1 cellular context compared by ENCODE assay signal in the genomic region with DNA sequence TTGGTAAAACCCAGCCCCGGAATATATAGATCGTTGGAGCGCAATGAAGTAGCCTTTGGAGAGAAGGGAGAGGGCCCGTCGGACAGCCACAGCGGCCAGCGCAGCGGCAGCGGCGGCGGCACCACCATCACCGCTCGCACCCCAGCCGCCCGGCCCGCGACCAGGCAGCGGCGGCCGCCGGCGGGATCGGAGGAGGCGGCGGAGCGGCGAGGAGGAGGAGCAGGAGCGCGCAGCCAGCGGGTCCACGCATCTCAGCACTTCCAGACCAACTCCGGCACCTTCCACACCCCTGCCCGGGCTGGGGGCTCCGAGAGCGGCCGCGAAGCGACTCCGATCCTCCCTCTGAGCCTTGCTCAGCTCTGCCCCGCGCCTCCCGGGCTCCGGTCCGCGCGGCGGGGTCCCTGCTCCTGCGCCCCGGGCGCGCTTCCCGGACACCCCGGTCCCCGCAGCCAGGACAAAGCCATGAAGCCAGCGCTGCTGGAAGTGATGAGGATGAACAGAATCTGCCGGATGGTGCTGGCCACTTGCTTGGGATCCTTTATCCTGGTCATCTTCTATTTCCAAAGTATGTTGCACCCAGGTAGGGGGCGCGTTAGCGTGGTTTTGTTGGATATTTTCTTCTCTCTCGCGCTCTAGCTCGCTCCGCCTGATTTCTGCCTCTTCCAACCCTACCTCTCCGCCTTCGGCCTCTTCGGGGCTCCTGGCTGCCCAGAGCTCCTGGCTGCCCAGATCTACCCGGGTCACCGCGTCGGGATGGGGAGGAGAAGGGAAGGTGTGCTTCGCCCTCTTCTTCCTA.
TF ChIP-seq lines count a peak whose summit lies in the region.

No MANE protein-coding gene starts in this region.

TF ChIP-seq in H1, 55 proteins besides CTCF, POLR2A, EP300 and RAD21:
- no peak for TF ChIP-seq NANOG (IDR thresholded peaks at IDR 0.05; ENCODE audit: insufficient read depth, low read depth, low read length, poor library complexity, severe bottlenecking)
- TF ChIP-seq KDM1A (IDR thresholded peaks at IDR 0.05; ENCODE audit: borderline replicate concordance, low read length): no peak
- TF ChIP-seq NRF1 (IDR thresholded peaks at IDR 0.05; ENCODE audit: low read depth, low read length): no peak
- TF ChIP-seq EGR1 (IDR thresholded peaks at IDR 0.05; ENCODE audit: borderline replicate concordance, low read depth, low read length): no peak
- peak; percentile 21 for TF ChIP-seq CTBP2 (IDR thresholded peaks at IDR 0.05; ENCODE audit: borderline replicate concordance, insufficient read depth, insufficient read length, low read length)
- TF ChIP-seq RXRA (IDR thresholded peaks at IDR 0.05; ENCODE audit: insufficient read depth, low read depth, low read length): no peak
- TF ChIP-seq GTF2F1 (IDR thresholded peaks at IDR 0.05; ENCODE audit: borderline replicate concordance, low read depth, low read length): no peak
- TF ChIP-seq SAP30 (IDR thresholded peaks at IDR 0.05; ENCODE audit: insufficient read depth, insufficient replicate concordance, low read length): peak; percentile 53
- peak; percentile 84 for TF ChIP-seq TAF1 (IDR thresholded peaks at IDR 0.05; ENCODE audit: low read depth, low read length)
- no peak for TF ChIP-seq HDAC6 (IDR thresholded peaks at IDR 0.05; ENCODE audit: low read depth, low read length)
- TF ChIP-seq FOSL1 (IDR thresholded peaks at IDR 0.05; ENCODE audit: insufficient read depth, low read depth, low read length): no peak
- TF ChIP-seq POU5F1 (IDR thresholded peaks at IDR 0.05; ENCODE audit: low read depth, low read length): no peak
- no peak for TF ChIP-seq GABPA (IDR thresholded peaks at IDR 0.05; ENCODE audit: borderline replicate concordance, insufficient read depth, low read length)
- TF ChIP-seq KDM4A (IDR thresholded peaks at IDR 0.05; ENCODE audit: low read depth, low read length, severe bottlenecking): peak; percentile 89
- TF ChIP-seq, protein P1, sequence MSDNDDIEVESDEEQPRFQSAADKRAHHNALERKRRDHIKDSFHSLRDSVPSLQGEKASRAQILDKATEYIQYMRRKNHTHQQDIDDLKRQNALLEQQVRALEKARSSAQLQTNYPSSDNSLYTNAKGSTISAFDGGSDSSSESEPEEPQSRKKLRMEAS (IDR thresholded peaks at IDR 0.05): peak; percentile 7; the same call in 1 of the 2 replicates
- peak in 1 of 2 experiments; percentile 72; a peak in 2 of 4 replicates for TF ChIP-seq SIN3A (conservative IDR thresholded peaks at IDR 0.05 in 1 of 2, IDR thresholded peaks at IDR 0.05 in 1 of 2; ENCODE audit: low read depth in 1 of 2, low read length in 2 of 2)
- no peak for TF ChIP-seq SIRT6 (IDR thresholded peaks at IDR 0.05; ENCODE audit: low read length)
- no peak for TF ChIP-seq JUND (IDR thresholded peaks at IDR 0.05; ENCODE audit: low read length)
- no peak for TF ChIP-seq SP2 (IDR thresholded peaks at IDR 0.05; ENCODE audit: low read length)
- TF ChIP-seq ZNF274 (IDR thresholded peaks at IDR 0.05; ENCODE audit: borderline replicate concordance, extremely low read depth, low read length): no peak
- TF ChIP-seq SP4 (IDR thresholded peaks at IDR 0.05; ENCODE audit: low read length): 0 out of 2 replicates have a peak, but pooled peaks have one; percentile 15
- TF ChIP-seq SRF (IDR thresholded peaks at IDR 0.05; ENCODE audit: low read depth, low read length): no peak
- no peak for TF ChIP-seq BRCA1 (IDR thresholded peaks at IDR 0.05; ENCODE audit: low read depth, low read length)
- peak in 1 of 2 experiments; percentile 51; a peak in 2 of 4 replicates for TF ChIP-seq HDAC2 (IDR thresholded peaks at IDR 0.05; ENCODE audit: borderline replicate concordance in 1 of 2, low read depth in 2 of 2, low read length in 2 of 2)
- TF ChIP-seq CHD2 (IDR thresholded peaks at IDR 0.05; ENCODE audit: low read length): no peak
- TF ChIP-seq SIX5 (IDR thresholded peaks at IDR 0.05; ENCODE audit: low read depth, low read length): no peak
- TF ChIP-seq, protein P2, sequence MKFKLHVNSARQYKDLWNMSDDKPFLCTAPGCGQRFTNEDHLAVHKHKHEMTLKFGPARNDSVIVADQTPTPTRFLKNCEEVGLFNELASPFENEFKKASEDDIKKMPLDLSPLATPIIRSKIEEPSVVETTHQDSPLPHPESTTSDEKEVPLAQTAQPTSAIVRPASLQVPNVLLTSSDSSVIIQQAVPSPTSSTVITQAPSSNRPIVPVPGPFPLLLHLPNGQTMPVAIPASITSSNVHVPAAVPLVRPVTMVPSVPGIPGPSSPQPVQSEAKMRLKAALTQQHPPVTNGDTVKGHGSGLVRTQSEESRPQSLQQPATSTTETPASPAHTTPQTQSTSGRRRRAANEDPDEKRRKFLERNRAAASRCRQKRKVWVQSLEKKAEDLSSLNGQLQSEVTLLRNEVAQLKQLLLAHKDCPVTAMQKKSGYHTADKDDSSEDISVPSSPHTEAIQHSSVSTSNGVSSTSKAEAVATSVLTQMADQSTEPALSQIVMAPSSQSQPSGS (IDR thresholded peaks at IDR 0.05; ENCODE audit: low read length): no peak
- no peak for TF ChIP-seq KDM5A (IDR thresholded peaks at IDR 0.05; ENCODE audit: low read length)
- TF ChIP-seq MAFK (IDR thresholded peaks at IDR 0.05; ENCODE audit: low read depth, low read length): no peak
- peak; percentile 58; the same call in 1 of the 2 replicates for TF ChIP-seq POLR2AphosphoS5 (IDR thresholded peaks at IDR 0.05; ENCODE audit: low read depth, low read length)
- TF ChIP-seq TCF12 (IDR thresholded peaks at IDR 0.05; ENCODE audit: low read depth, low read length): no peak
- no peak for TF ChIP-seq CEBPB (IDR thresholded peaks at IDR 0.05; ENCODE audit: low read depth, low read length)
- no peak for TF ChIP-seq TAF7 (optimal IDR thresholded peaks at IDR 0.05; ENCODE audit: borderline replicate concordance, low read depth, low read length)
- TF ChIP-seq TBP (IDR thresholded peaks at IDR 0.05; ENCODE audit: low read depth, low read length): peak; percentile 90
- TF ChIP-seq CBX8 (IDR thresholded peaks at IDR 0.05; ENCODE audit: borderline replicate concordance, low read depth, low read length): no peak
- TF ChIP-seq ASH2L (IDR thresholded peaks at IDR 0.05; ENCODE audit: low read length): peak; percentile 69
- no peak for TF ChIP-seq EZH2 (IDR thresholded peaks at IDR 0.05; ENCODE audit: low read depth, low read length, severe bottlenecking)
- TF ChIP-seq TEAD4 (IDR thresholded peaks at IDR 0.05; ENCODE audit: low read depth, low read length): no peak
- TF ChIP-seq, protein P3, sequence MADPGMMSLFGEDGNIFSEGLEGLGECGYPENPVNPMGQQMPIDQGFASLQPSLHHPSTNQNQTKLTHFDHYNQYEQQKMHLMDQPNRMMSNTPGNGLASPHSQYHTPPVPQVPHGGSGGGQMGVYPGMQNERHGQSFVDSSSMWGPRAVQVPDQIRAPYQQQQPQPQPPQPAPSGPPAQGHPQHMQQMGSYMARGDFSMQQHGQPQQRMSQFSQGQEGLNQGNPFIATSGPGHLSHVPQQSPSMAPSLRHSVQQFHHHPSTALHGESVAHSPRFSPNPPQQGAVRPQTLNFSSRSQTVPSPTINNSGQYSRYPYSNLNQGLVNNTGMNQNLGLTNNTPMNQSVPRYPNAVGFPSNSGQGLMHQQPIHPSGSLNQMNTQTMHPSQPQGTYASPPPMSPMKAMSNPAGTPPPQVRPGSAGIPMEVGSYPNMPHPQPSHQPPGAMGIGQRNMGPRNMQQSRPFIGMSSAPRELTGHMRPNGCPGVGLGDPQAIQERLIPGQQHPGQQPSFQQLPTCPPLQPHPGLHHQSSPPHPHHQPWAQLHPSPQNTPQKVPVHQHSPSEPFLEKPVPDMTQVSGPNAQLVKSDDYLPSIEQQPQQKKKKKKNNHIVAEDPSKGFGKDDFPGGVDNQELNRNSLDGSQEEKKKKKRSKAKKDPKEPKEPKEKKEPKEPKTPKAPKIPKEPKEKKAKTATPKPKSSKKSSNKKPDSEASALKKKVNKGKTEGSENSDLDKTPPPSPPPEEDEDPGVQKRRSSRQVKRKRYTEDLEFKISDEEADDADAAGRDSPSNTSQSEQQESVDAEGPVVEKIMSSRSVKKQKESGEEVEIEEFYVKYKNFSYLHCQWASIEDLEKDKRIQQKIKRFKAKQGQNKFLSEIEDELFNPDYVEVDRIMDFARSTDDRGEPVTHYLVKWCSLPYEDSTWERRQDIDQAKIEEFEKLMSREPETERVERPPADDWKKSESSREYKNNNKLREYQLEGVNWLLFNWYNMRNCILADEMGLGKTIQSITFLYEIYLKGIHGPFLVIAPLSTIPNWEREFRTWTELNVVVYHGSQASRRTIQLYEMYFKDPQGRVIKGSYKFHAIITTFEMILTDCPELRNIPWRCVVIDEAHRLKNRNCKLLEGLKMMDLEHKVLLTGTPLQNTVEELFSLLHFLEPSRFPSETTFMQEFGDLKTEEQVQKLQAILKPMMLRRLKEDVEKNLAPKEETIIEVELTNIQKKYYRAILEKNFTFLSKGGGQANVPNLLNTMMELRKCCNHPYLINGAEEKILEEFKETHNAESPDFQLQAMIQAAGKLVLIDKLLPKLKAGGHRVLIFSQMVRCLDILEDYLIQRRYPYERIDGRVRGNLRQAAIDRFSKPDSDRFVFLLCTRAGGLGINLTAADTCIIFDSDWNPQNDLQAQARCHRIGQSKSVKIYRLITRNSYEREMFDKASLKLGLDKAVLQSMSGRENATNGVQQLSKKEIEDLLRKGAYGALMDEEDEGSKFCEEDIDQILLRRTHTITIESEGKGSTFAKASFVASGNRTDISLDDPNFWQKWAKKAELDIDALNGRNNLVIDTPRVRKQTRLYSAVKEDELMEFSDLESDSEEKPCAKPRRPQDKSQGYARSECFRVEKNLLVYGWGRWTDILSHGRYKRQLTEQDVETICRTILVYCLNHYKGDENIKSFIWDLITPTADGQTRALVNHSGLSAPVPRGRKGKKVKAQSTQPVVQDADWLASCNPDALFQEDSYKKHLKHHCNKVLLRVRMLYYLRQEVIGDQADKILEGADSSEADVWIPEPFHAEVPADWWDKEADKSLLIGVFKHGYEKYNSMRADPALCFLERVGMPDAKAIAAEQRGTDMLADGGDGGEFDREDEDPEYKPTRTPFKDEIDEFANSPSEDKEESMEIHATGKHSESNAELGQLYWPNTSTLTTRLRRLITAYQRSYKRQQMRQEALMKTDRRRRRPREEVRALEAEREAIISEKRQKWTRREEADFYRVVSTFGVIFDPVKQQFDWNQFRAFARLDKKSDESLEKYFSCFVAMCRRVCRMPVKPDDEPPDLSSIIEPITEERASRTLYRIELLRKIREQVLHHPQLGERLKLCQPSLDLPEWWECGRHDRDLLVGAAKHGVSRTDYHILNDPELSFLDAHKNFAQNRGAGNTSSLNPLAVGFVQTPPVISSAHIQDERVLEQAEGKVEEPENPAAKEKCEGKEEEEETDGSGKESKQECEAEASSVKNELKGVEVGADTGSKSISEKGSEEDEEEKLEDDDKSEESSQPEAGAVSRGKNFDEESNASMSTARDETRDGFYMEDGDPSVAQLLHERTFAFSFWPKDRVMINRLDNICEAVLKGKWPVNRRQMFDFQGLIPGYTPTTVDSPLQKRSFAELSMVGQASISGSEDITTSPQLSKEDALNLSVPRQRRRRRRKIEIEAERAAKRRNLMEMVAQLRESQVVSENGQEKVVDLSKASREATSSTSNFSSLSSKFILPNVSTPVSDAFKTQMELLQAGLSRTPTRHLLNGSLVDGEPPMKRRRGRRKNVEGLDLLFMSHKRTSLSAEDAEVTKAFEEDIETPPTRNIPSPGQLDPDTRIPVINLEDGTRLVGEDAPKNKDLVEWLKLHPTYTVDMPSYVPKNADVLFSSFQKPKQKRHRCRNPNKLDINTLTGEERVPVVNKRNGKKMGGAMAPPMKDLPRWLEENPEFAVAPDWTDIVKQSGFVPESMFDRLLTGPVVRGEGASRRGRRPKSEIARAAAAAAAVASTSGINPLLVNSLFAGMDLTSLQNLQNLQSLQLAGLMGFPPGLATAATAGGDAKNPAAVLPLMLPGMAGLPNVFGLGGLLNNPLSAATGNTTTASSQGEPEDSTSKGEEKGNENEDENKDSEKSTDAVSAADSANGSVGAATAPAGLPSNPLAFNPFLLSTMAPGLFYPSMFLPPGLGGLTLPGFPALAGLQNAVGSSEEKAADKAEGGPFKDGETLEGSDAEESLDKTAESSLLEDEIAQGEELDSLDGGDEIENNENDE (IDR thresholded peaks at IDR 0.05; ENCODE audit: insufficient replicate concordance, low read length): no peak
- TF ChIP-seq PHF8 (conservative IDR thresholded peaks at IDR 0.05; ENCODE audit: low read depth, low read length): peak; percentile 54
- TF ChIP-seq, protein P4, sequence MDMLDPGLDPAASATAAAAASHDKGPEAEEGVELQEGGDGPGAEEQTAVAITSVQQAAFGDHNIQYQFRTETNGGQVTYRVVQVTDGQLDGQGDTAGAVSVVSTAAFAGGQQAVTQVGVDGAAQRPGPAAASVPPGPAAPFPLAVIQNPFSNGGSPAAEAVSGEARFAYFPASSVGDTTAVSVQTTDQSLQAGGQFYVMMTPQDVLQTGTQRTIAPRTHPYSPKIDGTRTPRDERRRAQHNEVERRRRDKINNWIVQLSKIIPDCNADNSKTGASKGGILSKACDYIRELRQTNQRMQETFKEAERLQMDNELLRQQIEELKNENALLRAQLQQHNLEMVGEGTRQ (IDR thresholded peaks at IDR 0.05; ENCODE audit: low read length): no peak
- TF ChIP-seq CHD1 (IDR thresholded peaks at IDR 0.05; ENCODE audit: low read depth, low read length): no peak
- TF ChIP-seq, protein P5, sequence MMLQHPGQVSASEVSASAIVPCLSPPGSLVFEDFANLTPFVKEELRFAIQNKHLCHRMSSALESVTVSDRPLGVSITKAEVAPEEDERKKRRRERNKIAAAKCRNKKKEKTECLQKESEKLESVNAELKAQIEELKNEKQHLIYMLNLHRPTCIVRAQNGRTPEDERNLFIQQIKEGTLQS (IDR thresholded peaks at IDR 0.05; ENCODE audit: insufficient read depth, low read depth, low read length): no peak
- TF ChIP-seq RFX5 (IDR thresholded peaks at IDR 0.05; ENCODE audit: borderline replicate concordance, low read depth, low read length): no peak
- TF ChIP-seq BCL11A (IDR thresholded peaks at IDR 0.05; ENCODE audit: low read depth in 2 of 2, low read length in 2 of 2): no peak
- TF ChIP-seq RBBP5 (IDR thresholded peaks at IDR 0.05; ENCODE audit: borderline replicate concordance, low read depth, low read length): peak; percentile 73; the same call in 1 of the 2 replicates
- TF ChIP-seq BACH1 (IDR thresholded peaks at IDR 0.05; ENCODE audit: low read length): no peak
